Comparison of ENCODE assay signal across 8 cellular contexts in the genomic region with DNA sequence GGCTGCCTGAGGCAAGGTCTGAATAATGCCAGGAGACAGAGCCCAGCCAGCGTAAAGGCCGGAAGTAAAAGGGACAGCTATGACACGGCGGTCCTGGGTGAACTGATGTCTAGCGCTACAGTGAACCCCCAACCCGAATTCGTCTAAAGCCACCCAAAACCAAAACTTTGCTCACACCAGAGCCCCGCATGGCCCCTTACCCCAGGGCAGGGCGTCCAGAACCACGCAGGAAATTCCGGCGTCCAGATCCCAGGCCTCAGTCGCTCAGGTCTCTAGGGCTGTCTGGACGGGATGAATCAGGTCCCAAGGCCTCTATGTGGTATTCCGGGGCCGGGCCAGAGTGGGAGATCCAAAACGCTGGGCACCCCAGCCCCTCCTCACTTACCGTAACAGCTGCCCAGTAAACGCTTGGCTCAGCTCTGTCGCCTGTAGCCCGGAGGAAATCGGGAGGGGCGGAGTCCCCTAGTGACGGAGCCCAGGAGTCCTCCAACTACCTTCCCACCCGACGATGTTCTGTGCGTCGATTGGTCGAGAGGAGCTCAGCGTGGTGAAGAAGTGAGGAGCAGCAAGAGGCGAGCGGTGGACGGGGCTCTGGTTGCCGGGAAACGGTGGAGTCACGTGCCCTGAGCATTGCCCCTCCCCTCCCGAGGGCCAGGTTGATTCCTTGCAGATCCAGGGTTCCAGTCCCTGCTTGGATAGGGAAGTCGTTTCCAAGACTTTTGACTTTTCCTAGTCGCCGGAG. TPM values are rescaled to one million over a fixed set of nuclear protein-coding genes. Genes with fewer than 3 reads are reported as not detected.
DNase-seq lines count a peak whose midpoint lies in the region; ATAC-seq, FAIRE-seq and TF ChIP-seq lines count a peak whose summit lies in the region.

A gene with protein sequence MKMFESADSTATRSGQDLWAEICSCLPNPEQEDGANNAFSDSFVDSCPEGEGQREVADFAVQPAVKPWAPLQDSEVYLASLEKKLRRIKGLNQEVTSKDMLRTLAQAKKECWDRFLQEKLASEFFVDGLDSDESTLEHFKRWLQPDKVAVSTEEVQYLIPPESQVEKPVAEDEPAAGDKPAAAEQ (minus strand): TSS at position 452 of the 742 bp plus-strand sequence. CDS start 2,027 bp downstream, outside the sequence.

- FAIRE-seq in urothelium cell line (lab: Jason Lieb, UNC), result peak; percentile 74

- peaks cover 4% of the 10 kb centered on the region for H3K36me3 ChIP-seq in right atrium auricular region
- H3K36me3 ChIP-seq in psoas muscle (ENCODE audit: insufficient read depth in 1 of 2, low read depth in 1 of 2), result peaks cover 0 to 26% of the 10 kb centered on the region in 2 donors

- H3K4me3 ChIP-seq in right atrium auricular region (peak within 1 kb of the TSS; percentile 64 to 83), psoas muscle (peak within 1 kb of the TSS; percentile 89)

- H3K9me3 ChIP-seq in right atrium auricular region (no peaks in the 10 kb centered on the region), psoas muscle (no peaks in the 10 kb centered on the region)

- WGBS in psoas muscle, 3 donors, result 0% methylated on average over 40 of the region's 40 CpGs

- H3K27ac ChIP-seq in right atrium auricular region (peak within 1 kb of the TSS; percentile 89 to 96), psoas muscle (peak within 1 kb of the TSS; percentile 98)

- TF ChIP-seq CTCF in right atrium auricular region (IDR thresholded peaks at IDR 0.05) (no peak), psoas muscle (IDR thresholded peaks at IDR 0.05) (no peak)

- DNase-seq in NCI-H187 treated with DMSO at 0.1 percent for 48 hours (lab: John Stamatoyannopoulos, UW), result peak; percentile 87
- DNase-seq in anterior cingulate cortex (lab: John Stamatoyannopoulos, UW), result peak; percentile 69 to 100 (median 98)
- DNase-seq in right atrium auricular region (ENCODE audit: low spot score), result peak; percentile 99
- DNase-seq in psoas muscle, result peak; percentile 96 to 98
- peak; percentile 99 for DNase-seq in urothelium cell line (ENCODE audit: low spot score)

- no peaks in the 10 kb centered on the region for H3K27me3 ChIP-seq in right atrium auricular region
- no peaks in the 10 kb centered on the region for H3K27me3 ChIP-seq in psoas muscle (ENCODE audit: insufficient read depth in 3 of 3, low read length in 2 of 3)

- ATAC-seq in GM18499 (IDR thresholded peaks at IDR 0.05; ENCODE audit: insufficient read depth, unreplicated experiment) (peak; percentile 85), HG02943 (IDR thresholded peaks at IDR 0.05; ENCODE audit: low read depth, unreplicated experiment) (peak; percentile 85), psoas muscle (peak; percentile 93 to 97 (median 95))

- H3K4me1 ChIP-seq in right atrium auricular region, result peaks cover 0 to 36% of the 10 kb centered on the region in 2 donors
- H3K4me1 ChIP-seq in psoas muscle, result peaks cover 30% of the 10 kb centered on the region

- intact Hi-C loops in T-helper 2 cell treated with Interferon-gamma antibody and Interleukin-4, amounts not matched to agents 100 ng/mL and 5 ng/mL, for 36 hours (cut with micrococcal nuclease), result loop anchor here (1.0 to 5.0 kb wide), 5 partner anchors 30 to 553 kb away; a partner anchor contains a TSS
- intact Hi-C loops in psoas muscle (cut with DNase I), result loop anchor here in 1 of 2 donors (5.0 kb wide), 1 partner anchor 42 kb away; no protein-coding TSS in a partner anchor

RNA-seq across cellular contexts. Expression of the gene that starts here (rescaled TPM):
- total RNA-seq in T-helper 2 cell treated with Interferon-gamma antibody and Interleukin-4, amounts not matched to agents 100 ng/mL and 5 ng/mL, for 36 hours, result 23.8 and 25.0 TPM in 2 replicates
- 10 to 100 TPM; 18.7 to 30.2 TPM for total RNA-seq in right atrium auricular region
- 10 to 100 TPM in 3 of 4 donors, 1 to 10 TPM in 1; 9.3 to 23.6 (median 19.8) TPM for total RNA-seq in psoas muscle
- 10 to 100 TPM; 24.8 to 54.9 (median 38.5) TPM for polyA plus RNA-seq in psoas muscle

Comparison
In these comparisons a context has a peak if more than half of its experiments do, and no peak if none do; other contexts are left out.
1. Peak in every context shown above with its lines: DNase-seq, ATAC-seq, H3K4me3 ChIP-seq and H3K27ac ChIP-seq.